ENCODE assay signal across 31 cellular contexts in genomic region chr2:232460171-232460570, GRCh38. TPM values are rescaled to one million over a fixed set of nuclear protein-coding genes. Genes with fewer than 3 reads are reported as not detected.
"Had no signal": no experiment of that assay in that cellular context is flagged by ENCODE, and none has a peak within 500 bp of the region (broad histone marks: within the 10 kb centered on the region; RNA-seq: fewer than 3 reads in every experiment).

No MANE protein-coding gene starts in this region.

- H3K9me3 Mint-ChIP-seq: activated naive CD4-positive, alpha-beta T cell treated with anti-CD3 and anti-CD28 coated beads for 36 hours; activated naive CD8-positive, alpha-beta T cell treated with anti-CD3 and anti-CD28 coated beads for 36 hours; activated T-cell treated with anti-CD3 and anti-CD28 coated beads, Interleukin-2, amount 50 U/mL, for 4 hours; WTC11 had no signal

- H3K27ac Mint-ChIP-seq: activated CD8-positive, alpha-beta T cell treated with anti-CD3 and anti-CD28 coated beads, Interleukin-2, amount 10 ng/mL, durations not matched to agents 7 days and 5 days; activated naive CD4-positive, alpha-beta T cell treated with anti-CD3 and anti-CD28 coated beads for 36 hours; activated naive CD8-positive, alpha-beta T cell treated with anti-CD3 and anti-CD28 coated beads for 36 hours; WTC11 had no signal

- H3K4me1 Mint-ChIP-seq: activated naive CD8-positive, alpha-beta T cell treated with anti-CD3 and anti-CD28 coated beads for 36 hours; WTC11 had no signal

- H3K9me3 ChIP-seq: SK-N-SH had no signal

- H3K4me3 Mint-ChIP-seq: activated CD8-positive, alpha-beta T cell treated with anti-CD3 and anti-CD28 coated beads, Interleukin-2, amount 10 ng/mL, durations not matched to agents 7 days and 5 days; activated naive CD4-positive, alpha-beta T cell treated with anti-CD3 and anti-CD28 coated beads for 36 hours; activated naive CD8-positive, alpha-beta T cell treated with anti-CD3 and anti-CD28 coated beads for 36 hours; activated T-cell treated with anti-CD3 and anti-CD28 coated beads, Interleukin-2, amount 50 U/mL, for 4 hours; WTC11 had no signal

- H3K27ac ChIP-seq: brain microvascular endothelial cell, cardiac muscle cell had no signal

- H3K36me3 Mint-ChIP-seq: activated naive CD8-positive, alpha-beta T cell treated with anti-CD3 and anti-CD28 coated beads for 36 hours; WTC11 had no signal

- H3K4me3 ChIP-seq: cardiac muscle cell had no signal

- H3K36me3 ChIP-seq: brain microvascular endothelial cell, cardiac muscle cell had no signal

- DNase-seq: activated CD4-positive, alpha-beta T cell treated with anti-CD3 and anti-CD28 coated beads for 48 hours; activated CD4-positive, alpha-beta T cell treated with anti-CD3 and anti-CD28 coated beads, Interleukin-2, amount 50 U/mL, for 4 hours; activated CD4-positive, CD25-positive, alpha-beta regulatory T cell treated with anti-CD3 and anti-CD28 coated beads, Interleukin-2, amount 50 U/mL, for 72 hours; activated CD8-positive, alpha-beta T cell treated with anti-CD3 and anti-CD28 coated beads, Interleukin-2, amount 10 ng/mL, durations not matched to agents 7 days and 5 days; activated naive CD4-positive, alpha-beta T cell treated with anti-CD3 and anti-CD28 coated beads for 36 hours; activated naive CD8-positive, alpha-beta T cell treated with anti-CD3 and anti-CD28 coated beads for 36 hours; activated T-cell treated with anti-CD3 and anti-CD28 coated beads, Interleukin-2, amount 50 U/mL, for 4 hours; brain microvascular endothelial cell; cerebellar nuclear complex; KG1; NCI-H1048; NCI-H146; NCI-H187 treated with DMSO at 0.1 percent for 48 hours; NCI-H2171; NCI-H2227 treated with DMSO at 0.1 percent for 48 hours; NCI-H446 treated with DMSO at 0.1 percent for 48 hours; NCI-H526; NCI-H774; NK-92 treated with Interleukin-12 subunit alpha and Interleukin-12 subunit beta, amount 100 ng/mL, for 24 hours; OCI-M1; RPMI8226; SK-N-SH; SW 1271; T-helper 9 cell had no signal

- ATAC-seq: activated CD8-positive, alpha-beta T cell treated with anti-CD3 and anti-CD28 coated beads, Interleukin-2, amount 10 ng/mL, durations not matched to agents 7 days and 5 days; activated T-cell treated with anti-CD3 and anti-CD28 coated beads, Interleukin-2, amount 50 U/mL, for 4 hours; Panc1; Right ventricle myocardium inferior; WTC11 had no signal

RNA-seq across cellular contexts. Expression of gene ALPI, which starts 4.2 kb away (rescaled TPM):
- total RNA-seq: activated CD8-positive, alpha-beta T cell treated with anti-CD3 and anti-CD28 coated beads, Interleukin-2, amount 10 ng/mL, durations not matched to agents 7 days and 5 days; activated naive CD4-positive, alpha-beta T cell treated with anti-CD3 and anti-CD28 coated beads for 36 hours; activated naive CD8-positive, alpha-beta T cell treated with anti-CD3 and anti-CD28 coated beads for 36 hours; activated T-cell treated with anti-CD3 and anti-CD28 coated beads, Interleukin-2, amount 50 U/mL, for 4 hours; cardiac muscle cell; LHCN-M2; M059J; Right ventricle myocardium inferior; T-helper 1 cell treated with Interleukin-12 subunit alpha and Interleukin-12 subunit beta and Interleukin-4 antibody, amounts not matched to agents 30 ng/mL and 1 ng/mL, for 36 hours; WTC11 had no signal

RNA-seq across cellular contexts. Expression of gene ECEL1, which starts 27.5 kb away (rescaled TPM):
- total RNA-seq: activated CD8-positive, alpha-beta T cell treated with anti-CD3 and anti-CD28 coated beads, Interleukin-2, amount 10 ng/mL, durations not matched to agents 7 days and 5 days; LHCN-M2; M059J; Right ventricle myocardium inferior; T-helper 1 cell treated with Interleukin-12 subunit alpha and Interleukin-12 subunit beta and Interleukin-4 antibody, amounts not matched to agents 30 ng/mL and 1 ng/mL, for 36 hours had no signal

RNA-seq across cellular contexts. Expression of gene ALPG, which starts 53.5 kb away (rescaled TPM):
- total RNA-seq: activated CD8-positive, alpha-beta T cell treated with anti-CD3 and anti-CD28 coated beads, Interleukin-2, amount 10 ng/mL, durations not matched to agents 7 days and 5 days; activated naive CD4-positive, alpha-beta T cell treated with anti-CD3 and anti-CD28 coated beads for 36 hours; activated naive CD8-positive, alpha-beta T cell treated with anti-CD3 and anti-CD28 coated beads for 36 hours; activated T-cell treated with anti-CD3 and anti-CD28 coated beads, Interleukin-2, amount 50 U/mL, for 4 hours; cardiac muscle cell; LHCN-M2; M059J; Right ventricle myocardium inferior; T-helper 1 cell treated with Interleukin-12 subunit alpha and Interleukin-12 subunit beta and Interleukin-4 antibody, amounts not matched to agents 30 ng/mL and 1 ng/mL, for 36 hours had no signal
